In genomic region chr1:17746920-17747319, GRCh38 we compare ENCODE assay signal across 33 cellular contexts. TPM values are rescaled to one million over a fixed set of nuclear protein-coding genes. Genes with fewer than 3 reads are reported as not detected.
"Had no signal": no experiment of that assay in that cellular context is flagged by ENCODE, and none has a peak within 500 bp of the region (broad histone marks: within the 10 kb centered on the region; RNA-seq: fewer than 3 reads in every experiment).

No MANE protein-coding gene starts in this region.

- ATAC-seq: mucosa of descending colon; naive thymus-derived CD4-positive, alpha-beta T cell; natural killer cell treated with Interleukin-12 subunit alpha and Interleukin-12 subunit beta and Interleukin-15 and Interleukin-18, amount 100 ng/mL, for 72 hours; right lobe of liver; stimulated activated memory B cell treated with anti-CD40 and anti-IgM and Interleukin-4, amounts not matched to agents 10 μg/mL and 1 μg/mL and 100 μg/mL, for 72 hours; stimulated activated naive CD8-positive, alpha-beta T cell treated with anti-CD3 and anti-CD28 coated beads, Interleukin-15, amount 100 ng/mL, for 72 hours had no signal

- H3K27me3 Mint-ChIP-seq: natural killer cell treated with Interleukin-12 subunit alpha and Interleukin-12 subunit beta and Interleukin-15 and Interleukin-18, amount 100 ng/mL, for 72 hours; stimulated activated naive CD8-positive, alpha-beta T cell treated with anti-CD3 and anti-CD28 coated beads, Interleukin-15, amount 100 ng/mL, for 72 hours had no signal

- H3K36me3 Mint-ChIP-seq: naive thymus-derived CD4-positive, alpha-beta T cell; natural killer cell treated with Interleukin-12 subunit alpha and Interleukin-12 subunit beta and Interleukin-15 and Interleukin-18, amount 100 ng/mL, for 72 hours; stimulated activated memory B cell treated with anti-CD40 and anti-IgM and Interleukin-4, amounts not matched to agents 10 μg/mL and 1 μg/mL and 100 μg/mL, for 72 hours; type B pancreatic cell had no signal

- H3K27ac ChIP-seq: left ventricle myocardium inferior, ovary, right atrium auricular region, right lobe of liver, tibial nerve, vagina had no signal

- H3K27me3 ChIP-seq: ovary, right atrium auricular region, right lobe of liver had no signal

- H3K4me1 Mint-ChIP-seq: naive thymus-derived CD4-positive, alpha-beta T cell; stimulated activated memory B cell treated with anti-CD40 and anti-IgM and Interleukin-4, amounts not matched to agents 10 μg/mL and 1 μg/mL and 100 μg/mL, for 72 hours; stimulated activated naive CD8-positive, alpha-beta T cell treated with anti-CD3 and anti-CD28 coated beads, Interleukin-15, amount 100 ng/mL, for 72 hours had no signal

- H3K4me1 ChIP-seq: right lobe of liver, vagina had no signal

- DNase-seq: islet precursor cell; left ventricle myocardium inferior; midbrain; mucosa of descending colon; naive thymus-derived CD4-positive, alpha-beta T cell; ovary; right lobe of liver; stimulated activated CD4-positive, alpha-beta T cell treated with anti-CD3 and anti-CD28 coated beads, Interleukin-1b, Interleukin-23, amount 100 ng/mL, for 48 hours; stimulated activated CD4-positive, alpha-beta T cell treated with anti-CD3 and anti-CD28 coated beads, Interleukin-2, amount 100 ng/mL, for 48 hours; stimulated activated CD4-positive, alpha-beta T cell treated with anti-CD3 and anti-CD28 coated beads, Interleukin-4, amount 100 ng/mL, for 4 hours; stimulated activated CD8-positive, alpha-beta memory T cell treated with anti-CD3 and anti-CD28 coated beads, Interleukin-4, amount 100 ng/mL, for 48 hours; stimulated activated naive CD4-positive, alpha-beta T cell treated with Interleukin-2 at 50 U/mL for 16 hours; stimulated activated naive CD8-positive, alpha-beta T cell treated with anti-CD3 and anti-CD28 coated beads, Interleukin-15, amount 100 ng/mL, for 72 hours; substantia nigra had no signal

- H3K9me3 ChIP-seq: left ventricle myocardium inferior, mucosa of descending colon, ovary, right atrium auricular region, right lobe of liver, tibial nerve, vagina had no signal

- H3K4me3 ChIP-seq: left ventricle myocardium inferior, lung, mucosa of descending colon, ovary, right atrium auricular region, right lobe of liver, smooth muscle cell, tibial nerve, vagina had no signal

- H3K4me2 ChIP-seq: smooth muscle cell had no signal

- H3K36me3 ChIP-seq: left ventricle myocardium inferior, ovary, right atrium auricular region, right lobe of liver, tibial nerve, vagina had no signal

- H3K27ac Mint-ChIP-seq: naive thymus-derived CD4-positive, alpha-beta T cell; natural killer cell treated with Interleukin-12 subunit alpha and Interleukin-12 subunit beta and Interleukin-15 and Interleukin-18, amount 100 ng/mL, for 72 hours; progenitor cell of endocrine pancreas; stimulated activated memory B cell treated with anti-CD40 and anti-IgM and Interleukin-4, amounts not matched to agents 10 μg/mL and 1 μg/mL and 100 μg/mL, for 72 hours; type B pancreatic cell had no signal

- H3K9me3 Mint-ChIP-seq: natural killer cell treated with Interleukin-12 subunit alpha and Interleukin-12 subunit beta and Interleukin-15 and Interleukin-18, amount 100 ng/mL, for 72 hours; stimulated activated memory B cell treated with anti-CD40 and anti-IgM and Interleukin-4, amounts not matched to agents 10 μg/mL and 1 μg/mL and 100 μg/mL, for 72 hours; stimulated activated naive CD8-positive, alpha-beta T cell treated with anti-CD3 and anti-CD28 coated beads, Interleukin-15, amount 100 ng/mL, for 72 hours; type B pancreatic cell had no signal

- H3K4me3 Mint-ChIP-seq: naive thymus-derived CD4-positive, alpha-beta T cell; natural killer cell treated with Interleukin-12 subunit alpha and Interleukin-12 subunit beta and Interleukin-15 and Interleukin-18, amount 100 ng/mL, for 72 hours; stimulated activated memory B cell treated with anti-CD40 and anti-IgM and Interleukin-4, amounts not matched to agents 10 μg/mL and 1 μg/mL and 100 μg/mL, for 72 hours; stimulated activated naive CD8-positive, alpha-beta T cell treated with anti-CD3 and anti-CD28 coated beads, Interleukin-15, amount 100 ng/mL, for 72 hours; type B pancreatic cell had no signal

RNA-seq across cellular contexts. Expression of gene ACTL8, which starts 8.2 kb away (rescaled TPM):
- total RNA-seq: left ventricle myocardium inferior; lower leg skin; lung; mesenteric fat pad; myocyte; naive thymus-derived CD4-positive, alpha-beta T cell; natural killer cell treated with Interleukin-12 subunit alpha and Interleukin-12 subunit beta and Interleukin-15 and Interleukin-18, amount 100 ng/mL, for 72 hours; omental fat pad; ovary; progenitor cell of endocrine pancreas; pulmonary artery endothelial cell; renal cortical epithelial cell; right atrium auricular region; right lobe of liver; skeletal muscle tissue; temporal lobe; tibial nerve; ureter; vagina had no signal
- polyA plus RNA-seq: lung; naive thymus-derived CD4-positive, alpha-beta T cell; neural cell; smooth muscle cell had no signal
